In genomic region chr16:53056528-53056881, GRCh38 we compare ENCODE assay signal across 9 cellular contexts. TPM values are rescaled to one million over a fixed set of nuclear protein-coding genes. Genes with fewer than 3 reads are reported as not detected.
DNase-seq lines count a peak whose midpoint lies in the region; ATAC-seq and TF ChIP-seq lines count a peak whose summit lies in the region.
"Had no signal": no experiment of that assay in that cellular context is flagged by ENCODE, and none has a peak within 500 bp of the region (broad histone marks: within the 10 kb centered on the region; RNA-seq: fewer than 3 reads in every experiment).

No MANE protein-coding gene starts in this region.

- no peak for TF ChIP-seq EP300 in SK-N-SH (IDR thresholded peaks at IDR 0.05; ENCODE audit: borderline replicate concordance in 1 of 2, low read depth in 1 of 2, low read length in 1 of 2)

- WGBS in SK-N-SH (ENCODE audit: low lambda C conversion rate): 79% methylated on average over 6 of the region's 6 CpGs

- no peak overlapping the region for H3K9ac ChIP-seq in SK-N-SH

- intact Hi-C loops in activated T-helper 2 cell treated with anti-CD3 and anti-CD28 coated beads, Interferon-gamma antibody, Interleukin-2, Interleukin-4, amounts not matched to agents 10 μg/mL and 5 μg/mL and 100 μg/mL, durations not matched to agents 14 hours and 24 hours and 36 hours (cut with micrococcal nuclease): loop anchor here (10.0 kb wide), 2 partner anchors 398 to 648 kb away; partner anchors contain the start of genes FTO and RPGRIP1L

- no peaks in the 10 kb centered on the region for H3K27me3 ChIP-seq in SK-N-SH (ENCODE audit: insufficient read depth)

- peaks cover 12 to 14% of the 10 kb centered on the region in 2 experiments; a peak in 2 of 4 replicates for H3K4me1 ChIP-seq in SK-N-SH (ENCODE audit: control insufficient read depth in 1 of 2, insufficient read depth in 2 of 2, low read depth in 1 of 2, low read length in 1 of 2)

- no peak for ATAC-seq in SK-N-SH treated with all-trans-retinoic acid at 6 μM for 48 hours

- H3K27ac ChIP-seq in SK-N-SH (ENCODE audit: low read depth in 2 of 2, low read length in 1 of 2): peak overlapping the region; percentile 88 to 91; a peak in 3 of 4 replicates
- peak overlapping the region; percentile 27 for H3K27ac ChIP-seq in temporal lobe (ENCODE audit: low read depth, low read length)

- H3K36me3 ChIP-seq in SK-N-SH (replicated peaks in 1 of 2; ENCODE audit: control insufficient read depth in 1 of 2, insufficient read depth in 2 of 2, low read length in 1 of 2): no peaks in the 10 kb centered on the region

- no peaks in the 10 kb centered on the region for H3K9me2 ChIP-seq in SK-N-SH

- peak overlapping the region; percentile 95; the same call in 1 of the 2 replicates for H3K4me2 ChIP-seq in SK-N-SH

- no peak for TF ChIP-seq CTCF in SK-N-SH (IDR thresholded peaks at IDR 0.05)

- CTCF ChIA-PET in SK-N-SH (lab: Yijun Ruan, JAX): interaction anchor here (0.8 to 5.2 kb wide), 11 partner anchors 9 to 226 kb away, joined by 3 to 50 read pairs (median 23); no protein-coding TSS in a partner anchor

- H3F3A ChIP-seq in SK-N-SH (replicated peaks; ENCODE audit: insufficient read depth): peaks cover 16% of the 10 kb centered on the region

- H3K27ac Mint-ChIP-seq in activated T-helper 2 cell treated with anti-CD3 and anti-CD28 coated beads, Interferon-gamma antibody, Interleukin-2, Interleukin-4, amounts not matched to agents 10 μg/mL and 5 μg/mL and 100 μg/mL, durations not matched to agents 14 hours and 24 hours and 36 hours: peak overlapping the region; percentile 38
- H3K27ac Mint-ChIP-seq in immature natural killer cell: no peak overlapping the region

- H4K20me1 ChIP-seq in SK-N-SH (ENCODE audit: insufficient read depth): no peaks in the 10 kb centered on the region

- H3K79me2 ChIP-seq in SK-N-SH (ENCODE audit: insufficient read depth): peaks cover 74% of the 10 kb centered on the region

- DNase-seq in SK-N-SH (no peak), immature natural killer cell (no peak), NCI-H82 (lab: John Stamatoyannopoulos, UW) (no peak), HuH-7 (ENCODE audit: low spot score) (no peak)
- DNase-seq in activated T-helper 2 cell treated with anti-CD3 and anti-CD28 coated beads, Interferon-gamma antibody, Interleukin-2, Interleukin-4, amounts not matched to agents 10 μg/mL and 5 μg/mL and 100 μg/mL, durations not matched to agents 14 hours and 24 hours and 36 hours (ENCODE audit: low spot score): no peak
- DNase-seq in stimulated activated naive CD4-positive, alpha-beta T cell (lab: John Stamatoyannopoulos, UW): no peak
- DNase-seq: SW 1271 had no signal

- POLR2A ChIA-PET in SK-N-SH (lab: Yijun Ruan, JAX): interaction anchor here (1.1 to 2.3 kb wide), 3 partner anchors 24 to 43 kb away, joined by 4 to 18 read pairs (median 7); no protein-coding TSS in a partner anchor

- no peaks in the 10 kb centered on the region for H3K27me3 Mint-ChIP-seq in activated T-helper 2 cell treated with anti-CD3 and anti-CD28 coated beads, Interferon-gamma antibody, Interleukin-2, Interleukin-4, amounts not matched to agents 10 μg/mL and 5 μg/mL and 100 μg/mL, durations not matched to agents 14 hours and 24 hours and 36 hours (ENCODE audit: low read depth)
- H3K27me3 Mint-ChIP-seq in immature natural killer cell (ENCODE audit: low read depth in 3 of 3): peaks cover 0 to 5% (median 2%) of the 10 kb centered on the region in 3 donors

- H3K36me3 Mint-ChIP-seq in activated T-helper 2 cell treated with anti-CD3 and anti-CD28 coated beads, Interferon-gamma antibody, Interleukin-2, Interleukin-4, amounts not matched to agents 10 μg/mL and 5 μg/mL and 100 μg/mL, durations not matched to agents 14 hours and 24 hours and 36 hours (ENCODE audit: low read depth): no peaks in the 10 kb centered on the region
- H3K36me3 Mint-ChIP-seq in immature natural killer cell: peaks cover 0 to 3% (median 3%) of the 10 kb centered on the region in 3 donors

- H3K4me1 Mint-ChIP-seq in activated T-helper 2 cell treated with anti-CD3 and anti-CD28 coated beads, Interferon-gamma antibody, Interleukin-2, Interleukin-4, amounts not matched to agents 10 μg/mL and 5 μg/mL and 100 μg/mL, durations not matched to agents 14 hours and 24 hours and 36 hours (ENCODE audit: low read depth): peaks cover 51% of the 10 kb centered on the region
- H3K4me1 Mint-ChIP-seq in immature natural killer cell: peaks cover 40 to 47% of the 10 kb centered on the region in 2 donors

- H3K9me3 ChIP-seq in SK-N-SH: no peaks in the 10 kb centered on the region

- no peak overlapping the region for H3K4me3 ChIP-seq in SK-N-SH (ENCODE audit: low read depth in 2 of 2, low read length in 1 of 2)

- H2AFZ ChIP-seq in SK-N-SH (ENCODE audit: low read depth): no peak overlapping the region

- H3K9me3 Mint-ChIP-seq in activated T-helper 2 cell treated with anti-CD3 and anti-CD28 coated beads, Interferon-gamma antibody, Interleukin-2, Interleukin-4, amounts not matched to agents 10 μg/mL and 5 μg/mL and 100 μg/mL, durations not matched to agents 14 hours and 24 hours and 36 hours: no peaks in the 10 kb centered on the region
- no peaks in the 10 kb centered on the region for H3K9me3 Mint-ChIP-seq in immature natural killer cell

- TF ChIP-seq RAD21 in SK-N-SH (IDR thresholded peaks at IDR 0.05; ENCODE audit: low read length): no peak

- peak overlapping the region; percentile 64 for H3K4me3 Mint-ChIP-seq in activated T-helper 2 cell treated with anti-CD3 and anti-CD28 coated beads, Interferon-gamma antibody, Interleukin-2, Interleukin-4, amounts not matched to agents 10 μg/mL and 5 μg/mL and 100 μg/mL, durations not matched to agents 14 hours and 24 hours and 36 hours (ENCODE audit: low read depth)
- peak overlapping the region in 4 of 5 donors; percentile 34 to 97 (median 91) for H3K4me3 Mint-ChIP-seq in immature natural killer cell

TF ChIP-seq in SK-N-SH, 30 proteins besides CTCF, POLR2A, EP300 and RAD21 (continues in another document):
- TF ChIP-seq FOXJ3 (CRISPR knock-in tag; IDR thresholded peaks at IDR 0.05) (no peak), TEAD4 (IDR thresholded peaks at IDR 0.05; ENCODE audit: borderline replicate concordance, insufficient read depth) (no peak), FOXM1 (IDR thresholded peaks at IDR 0.05; ENCODE audit: low read depth) (no peak)
- TF ChIP-seq, protein P1, sequence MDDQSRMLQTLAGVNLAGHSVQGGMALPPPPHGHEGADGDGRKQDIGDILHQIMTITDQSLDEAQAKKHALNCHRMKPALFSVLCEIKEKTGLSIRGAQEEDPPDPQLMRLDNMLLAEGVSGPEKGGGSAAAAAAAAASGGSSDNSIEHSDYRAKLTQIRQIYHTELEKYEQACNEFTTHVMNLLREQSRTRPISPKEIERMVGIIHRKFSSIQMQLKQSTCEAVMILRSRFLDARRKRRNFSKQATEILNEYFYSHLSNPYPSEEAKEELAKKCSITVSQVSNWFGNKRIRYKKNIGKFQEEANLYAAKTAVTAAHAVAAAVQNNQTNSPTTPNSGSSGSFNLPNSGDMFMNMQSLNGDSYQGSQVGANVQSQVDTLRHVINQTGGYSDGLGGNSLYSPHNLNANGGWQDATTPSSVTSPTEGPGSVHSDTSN (IDR thresholded peaks at IDR 0.05): 0 out of 2 replicates have a peak, but pooled peaks have one; percentile 8
- TF ChIP-seq, protein P2, sequence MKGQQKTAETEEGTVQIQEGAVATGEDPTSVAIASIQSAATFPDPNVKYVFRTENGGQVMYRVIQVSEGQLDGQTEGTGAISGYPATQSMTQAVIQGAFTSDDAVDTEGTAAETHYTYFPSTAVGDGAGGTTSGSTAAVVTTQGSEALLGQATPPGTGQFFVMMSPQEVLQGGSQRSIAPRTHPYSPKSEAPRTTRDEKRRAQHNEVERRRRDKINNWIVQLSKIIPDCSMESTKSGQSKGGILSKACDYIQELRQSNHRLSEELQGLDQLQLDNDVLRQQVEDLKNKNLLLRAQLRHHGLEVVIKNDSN (IDR thresholded peaks at IDR 0.05; ENCODE audit: borderline replicate concordance, low read depth): no peak

TF ChIP-seq in SK-N-SH treated with all-trans-retinoic acid at 6 μM for 48 hours, 23 proteins besides CTCF, POLR2A, EP300 and RAD21 (continues in another document):
- no peak for TF ChIP-seq GLIS3 (CRISPR knock-in tag; IDR thresholded peaks at IDR 0.05)
- TF ChIP-seq, protein P3, sequence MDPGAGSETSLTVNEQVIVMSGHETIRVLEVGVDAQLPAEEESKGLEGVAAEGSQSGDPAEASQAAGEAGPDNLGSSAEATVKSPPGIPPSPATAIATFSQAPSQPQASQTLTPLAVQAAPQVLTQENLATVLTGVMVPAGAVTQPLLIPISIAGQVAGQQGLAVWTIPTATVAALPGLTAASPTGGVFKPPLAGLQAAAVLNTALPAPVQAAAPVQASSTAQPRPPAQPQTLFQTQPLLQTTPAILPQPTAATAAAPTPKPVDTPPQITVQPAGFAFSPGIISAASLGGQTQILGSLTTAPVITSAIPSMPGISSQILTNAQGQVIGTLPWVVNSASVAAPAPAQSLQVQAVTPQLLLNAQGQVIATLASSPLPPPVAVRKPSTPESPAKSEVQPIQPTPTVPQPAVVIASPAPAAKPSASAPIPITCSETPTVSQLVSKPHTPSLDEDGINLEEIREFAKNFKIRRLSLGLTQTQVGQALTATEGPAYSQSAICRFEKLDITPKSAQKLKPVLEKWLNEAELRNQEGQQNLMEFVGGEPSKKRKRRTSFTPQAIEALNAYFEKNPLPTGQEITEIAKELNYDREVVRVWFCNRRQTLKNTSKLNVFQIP (CRISPR knock-in tag; IDR thresholded peaks at IDR 0.05; ENCODE audit: borderline replicate concordance, low read depth): no peak
- no peak for TF ChIP-seq CSDC2 (CRISPR knock-in tag; IDR thresholded peaks at IDR 0.05)
- no peak for TF ChIP-seq ESRRG (CRISPR knock-in tag; IDR thresholded peaks at IDR 0.05)
- no peak for TF ChIP-seq OSR1 (CRISPR knock-in tag; IDR thresholded peaks at IDR 0.05)

RNA-seq across cellular contexts. Expression of gene CHD9, which starts 1.7 kb away (rescaled TPM):
- polyA plus RNA-seq in SK-N-SH (2012; rRNA removed): 6.2 and 9.2 TPM in 2 replicates
- 8.2 and 10.6 TPM in 2 replicates for polyA plus RNA-seq in SK-N-SH (2012; cell fraction: cytosol; rRNA removed)
- polyA plus RNA-seq in SK-N-SH (2012; cell fraction: nucleus; rRNA removed): 10.2 and 20.1 TPM in 2 replicates
- total RNA-seq in activated T-helper 2 cell treated with anti-CD3 and anti-CD28 coated beads, Interferon-gamma antibody, Interleukin-2, Interleukin-4, amounts not matched to agents 10 μg/mL and 5 μg/mL and 100 μg/mL, durations not matched to agents 14 hours and 24 hours and 36 hours: 25.0 and 27.1 TPM in 2 replicates
- polyA plus RNA-seq in immature natural killer cell: 10 to 100 TPM; 47.1 to 68.6 (median 48.5) TPM
- 156 TPM for total RNA-seq in temporal lobe

RNA-seq across cellular contexts. Expression of gene CHD9NB, which starts 3.8 kb away (rescaled TPM):
- 2.5 and 2.7 TPM in 2 replicates for polyA plus RNA-seq in SK-N-SH (2012; rRNA removed)
- 2.0 and 2.3 TPM in 2 replicates for polyA plus RNA-seq in SK-N-SH (2012; cell fraction: cytosol; rRNA removed)
- polyA plus RNA-seq in SK-N-SH (2012; cell fraction: nucleus; rRNA removed): 4.0 and 5.2 TPM in 2 replicates
- total RNA-seq in activated T-helper 2 cell treated with anti-CD3 and anti-CD28 coated beads, Interferon-gamma antibody, Interleukin-2, Interleukin-4, amounts not matched to agents 10 μg/mL and 5 μg/mL and 100 μg/mL, durations not matched to agents 14 hours and 24 hours and 36 hours: 0.25 and 0.32 TPM in 2 replicates
- not detected for polyA plus RNA-seq in immature natural killer cell
- total RNA-seq in temporal lobe: 0.25 TPM
